8 cellular contexts compared by ENCODE assay signal in the genomic region with DNA sequence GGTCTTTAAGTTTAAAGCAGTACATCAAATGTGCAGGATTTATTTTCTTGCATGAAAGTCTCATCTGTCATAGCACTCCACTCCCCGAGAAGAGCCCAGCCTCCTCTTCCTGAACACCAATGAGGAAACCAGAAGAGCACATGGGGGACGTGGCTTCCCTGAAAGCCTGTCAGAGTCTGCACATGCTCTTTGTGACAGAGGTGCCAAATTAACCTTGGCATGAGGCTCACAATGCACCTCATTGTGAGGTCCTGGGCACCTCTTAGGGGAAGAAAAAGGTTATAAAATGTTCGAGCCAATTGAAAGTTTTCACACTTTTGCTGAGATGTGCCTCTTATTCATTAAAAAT.
DNase-seq lines count a peak whose midpoint lies in the region; FAIRE-seq and TF ChIP-seq lines count a peak whose summit lies in the region.

No MANE protein-coding gene starts in this region.

- H3K9me2 ChIP-seq in hepatocyte (replicated peaks; ENCODE audit: insufficient read depth), result no peaks in the 10 kb centered on the region

- peak in 1 of 2 donors; percentile 7 for TF ChIP-seq POLR2A in adrenal gland (IDR thresholded peaks at IDR 0.05)

- H3K27ac ChIP-seq in ACC112 (ENCODE audit: low read depth, low read length) (no peak overlapping the region), adrenal gland (peak overlapping the region in 3 of 5 donors; percentile 40 to 61 (median 45)), hepatocyte (peak overlapping the region; percentile 32), small intestine (ENCODE audit: low read depth in 1 of 2, low read length in 1 of 2) (peak overlapping the region; percentile 77 to 81)

- TF ChIP-seq CTCF in adrenal gland (IDR thresholded peaks at IDR 0.05) (no peak), hepatocyte (IDR thresholded peaks at IDR 0.05; ENCODE audit: poor library complexity) (no peak)

- no peak overlapping the region for H2AFZ ChIP-seq in ACC112 (ENCODE audit: low read length, unreplicated experiment)
- peak overlapping the region; percentile 32 for H2AFZ ChIP-seq in hepatocyte

- peaks cover 6% of the 10 kb centered on the region for H3K4me1 ChIP-seq in ACC112 (ENCODE audit: control insufficient read depth, insufficient read depth, low read length, unreplicated experiment)
- H3K4me1 ChIP-seq in adrenal gland (replicated peaks in 1 of 2), result peaks cover 5 to 7% of the 10 kb centered on the region in 2 donors
- H3K4me1 ChIP-seq in hepatocyte (ENCODE audit: insufficient read depth), result no peaks in the 10 kb centered on the region
- peaks cover 2 to 5% of the 10 kb centered on the region in 2 donors for H3K4me1 ChIP-seq in small intestine (ENCODE audit: control insufficient read depth in 2 of 2, insufficient read depth in 1 of 2, low read depth in 1 of 2, low read length in 1 of 2)

- H3K4me3 ChIP-seq in ACC112 (ENCODE audit: low read depth, low read length), result peak overlapping the region; percentile 45
- H3K4me3 ChIP-seq in adrenal gland, result peak overlapping the region in 3 of 4 donors; percentile 7 to 76 (median 46)
- H3K4me3 ChIP-seq in hepatocyte, result no peak overlapping the region
- H3K4me3 ChIP-seq in small intestine (ENCODE audit: low read depth in 1 of 2, low read length in 2 of 2), result peak overlapping the region in 1 of 2 donors; percentile 50

- H3K27me3 ChIP-seq in ACC112 (ENCODE audit: insufficient read depth, low read length), result no peaks in the 10 kb centered on the region
- H3K27me3 ChIP-seq in adrenal gland, result no peaks in the 10 kb centered on the region
- H3K27me3 ChIP-seq in hepatocyte, result no peaks in the 10 kb centered on the region
- no peaks in the 10 kb centered on the region for H3K27me3 ChIP-seq in small intestine (ENCODE audit: control insufficient read depth in 2 of 2, insufficient read depth in 2 of 2, low read length in 2 of 2)

- FAIRE-seq in GM18507 (lab: Jason Lieb, UNC) (peak; percentile 47), small intestine (lab: Jason Lieb, UNC) (no peak)

- DNase-seq in GM18507 (ENCODE audit: extremely low spot score, insufficient read length, low read depth), result no peak
- peak; percentile 27 for DNase-seq in NCI-H2227 (lab: John Stamatoyannopoulos, UW; ENCODE audit: unreplicated experiment)
- peak; percentile 43 to 79 (median 71) for DNase-seq in adrenal gland
- peak; percentile 38 for DNase-seq in hepatocyte (ENCODE audit: low spot score)
- peak; percentile 84 for DNase-seq in small intestine
- no peak for DNase-seq in NCI-H1048 (lab: John Stamatoyannopoulos, UW)
- no peak for DNase-seq in activated CD4-positive, CD25-positive, alpha-beta regulatory T cell (lab: John Stamatoyannopoulos, UW)

- no peaks in the 10 kb centered on the region for H3K9me3 ChIP-seq in adrenal gland (replicated peaks in 1 of 3)
- no peaks in the 10 kb centered on the region for H3K9me3 ChIP-seq in hepatocyte (ENCODE audit: low read depth)
- no peaks in the 10 kb centered on the region for H3K9me3 ChIP-seq in small intestine (ENCODE audit: control insufficient read depth, low read depth)

- no peaks in the 10 kb centered on the region for H4K20me1 ChIP-seq in hepatocyte (ENCODE audit: insufficient read depth, poor library complexity, severe bottlenecking)

- H3K36me3 ChIP-seq in ACC112 (ENCODE audit: insufficient read depth, low read length), result no peaks in the 10 kb centered on the region
- no peaks in the 10 kb centered on the region for H3K36me3 ChIP-seq in adrenal gland (replicated peaks in 1 of 2)
- H3K36me3 ChIP-seq in hepatocyte (replicated peaks; ENCODE audit: insufficient read depth, low read depth), result no peaks in the 10 kb centered on the region
- H3K36me3 ChIP-seq in small intestine (ENCODE audit: control insufficient read depth in 2 of 2, insufficient read depth in 2 of 2, low read length in 2 of 2), result no peaks in the 10 kb centered on the region

- H3K79me2 ChIP-seq in ACC112 (ENCODE audit: control insufficient read depth, insufficient read depth, low read length, unreplicated experiment) (no peaks in the 10 kb centered on the region), hepatocyte (no peaks in the 10 kb centered on the region)

- 2 to 15% (median 13%) methylated on average over 3 of the region's 3 CpGs for WGBS in adrenal gland, 4 donors
- WGBS in hepatocyte (ENCODE audit: low lambda C conversion rate, missing lambda C conversion rate), result 31% methylated on average over 3 of the region's 3 CpGs
- WGBS in small intestine, 3 donors, result 3 to 13% (median 9%) methylated on average over 3 of the region's 3 CpGs

- intact Hi-C loops in adrenal gland (cut with DNase I), result no loop called here

- peak overlapping the region; percentile 74 for H3K4me2 ChIP-seq in hepatocyte

Comparison
In these comparisons a context has a peak if more than half of its experiments do, and no peak if none do; other contexts are left out.
1. DNase-seq: peak in NCI-H2227 (single experiment), adrenal gland (7 of 7), hepatocyte (single experiment) and small intestine (single experiment); none in GM18507 (single experiment), NCI-H1048 (single experiment) and activated CD4-positive, CD25-positive, alpha-beta regulatory T cell (0 of 4).